Comparison of ENCODE assay signal across 8 cellular contexts in the genomic region with DNA sequence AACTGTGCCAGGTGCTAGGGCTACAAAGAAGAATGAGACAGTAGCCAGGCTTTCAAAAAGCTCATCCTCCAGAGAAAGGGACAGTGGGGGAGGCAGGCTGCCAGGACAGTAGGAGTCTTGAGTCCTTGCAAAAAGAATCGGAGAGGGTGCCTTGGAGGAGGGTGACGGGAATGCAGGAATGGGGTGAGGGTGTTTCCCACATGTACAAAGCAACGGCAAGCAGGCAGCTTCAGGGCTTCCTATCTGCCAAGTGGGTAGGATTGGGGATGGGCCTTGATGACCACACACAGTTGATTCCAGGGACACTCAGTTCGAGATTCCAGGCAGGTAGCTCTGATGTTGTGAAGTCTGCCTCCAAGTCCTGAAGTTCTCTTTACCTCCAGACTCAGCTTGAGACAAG. TPM values are rescaled to one million over a fixed set of nuclear protein-coding genes. Genes with fewer than 3 reads are reported as not detected.
DNase-seq lines count a peak whose midpoint lies in the region; ATAC-seq and TF ChIP-seq lines count a peak whose summit lies in the region.

No MANE protein-coding gene starts in this region.

- no peaks in the 10 kb centered on the region for H3K9me2 ChIP-seq in SK-N-SH

- no peak for TF ChIP-seq EP300 in SK-N-SH (IDR thresholded peaks at IDR 0.05; ENCODE audit: borderline replicate concordance in 1 of 2, low read depth in 1 of 2, low read length in 1 of 2)
- TF ChIP-seq EP300 in ovary (IDR thresholded peaks at IDR 0.05): no peak

- no peak overlapping the region for H3K9ac ChIP-seq in SK-N-SH

- no peak overlapping the region; a peak in 1 of 4 replicates for H3K4me3 ChIP-seq in SK-N-SH (ENCODE audit: low read depth in 2 of 2, low read length in 1 of 2)
- peak overlapping the region; percentile 65 for H3K4me3 ChIP-seq in thymus (ENCODE audit: low read length)
- no peak overlapping the region for H3K4me3 ChIP-seq in ovary

- H2AFZ ChIP-seq in SK-N-SH (ENCODE audit: low read depth): no peak overlapping the region

- 72% methylated on average over 4 of the region's 4 CpGs for WGBS in SK-N-SH (ENCODE audit: low lambda C conversion rate)
- 52% methylated on average over 4 of the region's 4 CpGs for WGBS in thymus
- WGBS in ovary, 3 donors: 55 to 59% (median 57%) methylated on average over 4 of the region's 4 CpGs

- TF ChIP-seq RAD21 in SK-N-SH (IDR thresholded peaks at IDR 0.05; ENCODE audit: low read length): no peak

- peaks cover 7% of the 10 kb centered on the region for H3F3A ChIP-seq in SK-N-SH (replicated peaks; ENCODE audit: insufficient read depth)

- H3K4me1 ChIP-seq in SK-N-SH (ENCODE audit: control insufficient read depth in 1 of 2, insufficient read depth in 2 of 2, low read depth in 1 of 2, low read length in 1 of 2) (peaks cover 4 to 8% of the 10 kb centered on the region in 2 experiments; a peak in 2 of 4 replicates), thymus (ENCODE audit: control insufficient read depth, insufficient read depth, low read length) (peaks cover 11% of the 10 kb centered on the region), ovary (ENCODE audit: insufficient read depth) (peaks cover 2% of the 10 kb centered on the region)

- H3K27me3 ChIP-seq in SK-N-SH (ENCODE audit: insufficient read depth) (no peaks in the 10 kb centered on the region), thymus (ENCODE audit: control insufficient read depth, insufficient read depth) (no peaks in the 10 kb centered on the region), ovary (no peaks in the 10 kb centered on the region)

- H3K27ac ChIP-seq in SK-N-SH (ENCODE audit: low read depth in 2 of 2, low read length in 1 of 2) (no peak overlapping the region), thymus (ENCODE audit: low read depth) (no peak overlapping the region), ovary (no peak overlapping the region)

- no peak for TF ChIP-seq POLR2A in ovary (IDR thresholded peaks at IDR 0.05)

- H3K79me2 ChIP-seq in SK-N-SH (ENCODE audit: insufficient read depth): no peaks in the 10 kb centered on the region

- peak overlapping the region; percentile 87 for H3K4me3 Mint-ChIP-seq in activated naive CD4-positive, alpha-beta T cell treated with anti-CD3 and anti-CD28 coated beads, Interleukin-2, amount 10 ng/mL, durations not matched to agents 7 days and 5 days
- H3K4me3 Mint-ChIP-seq in immature natural killer cell: peak overlapping the region; percentile 87 to 93 (median 89)

- H3K36me3 ChIP-seq in SK-N-SH (replicated peaks in 1 of 2; ENCODE audit: control insufficient read depth in 1 of 2, insufficient read depth in 2 of 2, low read length in 1 of 2) (no peaks in the 10 kb centered on the region), thymus (ENCODE audit: control insufficient read depth, insufficient read depth) (no peaks in the 10 kb centered on the region), ovary (no peaks in the 10 kb centered on the region)

- H3K27me3 Mint-ChIP-seq in activated naive CD4-positive, alpha-beta T cell treated with anti-CD3 and anti-CD28 coated beads, Interleukin-2, amount 10 ng/mL, durations not matched to agents 7 days and 5 days: peaks cover 9% of the 10 kb centered on the region
- peaks cover 10 to 22% (median 18%) of the 10 kb centered on the region in 3 donors for H3K27me3 Mint-ChIP-seq in immature natural killer cell (ENCODE audit: low read depth in 3 of 3)

- DNase-seq in activated naive CD4-positive, alpha-beta T cell treated with anti-CD3 and anti-CD28 coated beads, Interleukin-2, amount 10 ng/mL, durations not matched to agents 7 days and 5 days: no peak
- no peak for DNase-seq in activated naive CD4-positive, alpha-beta T cell treated with anti-CD3 and anti-CD28 coated beads, Interleukin-2, amount 50 U/mL, for 16 hours
- DNase-seq in SK-N-SH: no peak
- DNase-seq in immature natural killer cell: no peak
- DNase-seq in ovary: no peak
- no peak for DNase-seq in GM19240 (ENCODE audit: insufficient read length, low spot score)

- POLR2A ChIA-PET in SK-N-SH (lab: Yijun Ruan, JAX): no interaction called here

- H3K9me3 Mint-ChIP-seq in activated naive CD4-positive, alpha-beta T cell treated with anti-CD3 and anti-CD28 coated beads, Interleukin-2, amount 10 ng/mL, durations not matched to agents 7 days and 5 days: no peaks in the 10 kb centered on the region
- no peaks in the 10 kb centered on the region for H3K9me3 Mint-ChIP-seq in immature natural killer cell

- peak overlapping the region; percentile 87; the same call in 1 of the 2 replicates for H3K4me2 ChIP-seq in SK-N-SH

- H3K9me3 ChIP-seq in SK-N-SH (no peaks in the 10 kb centered on the region), thymus (ENCODE audit: control insufficient read depth) (no peaks in the 10 kb centered on the region), ovary (no peaks in the 10 kb centered on the region)

- H3K36me3 Mint-ChIP-seq in activated naive CD4-positive, alpha-beta T cell treated with anti-CD3 and anti-CD28 coated beads, Interleukin-2, amount 10 ng/mL, durations not matched to agents 7 days and 5 days: no peaks in the 10 kb centered on the region
- no peaks in the 10 kb centered on the region for H3K36me3 Mint-ChIP-seq in immature natural killer cell

- TF ChIP-seq CTCF in SK-N-SH (IDR thresholded peaks at IDR 0.05): no peak
- no peak for TF ChIP-seq CTCF in ovary (IDR thresholded peaks at IDR 0.05)

- CTCF ChIA-PET in activated naive CD4-positive, alpha-beta T cell treated with anti-CD3 and anti-CD28 coated beads, Interleukin-2, amount 10 ng/mL, durations not matched to agents 7 days and 5 days (lab: Charles Lee): interaction anchor here (0.8 to 4.1 kb wide), 26 partner anchors 9 to 652 kb away, joined by 3 to 80 read pairs (median 6); a partner anchor contains a TSS
- CTCF ChIA-PET in SK-N-SH (lab: Yijun Ruan, JAX): interaction anchor here (0.8 to 4.9 kb wide), 37 partner anchors 9 to 279 kb away, joined by 3 to 63 read pairs (median 7); a partner anchor contains a TSS

- intact Hi-C loops in ovary (cut with DNase I): loop anchor here in 1 of 4 donors (10.0 kb wide), 1 partner anchor 175 kb away; no protein-coding TSS in a partner anchor

- H3K27ac Mint-ChIP-seq in activated naive CD4-positive, alpha-beta T cell treated with anti-CD3 and anti-CD28 coated beads, Interleukin-2, amount 10 ng/mL, durations not matched to agents 7 days and 5 days: peak overlapping the region; percentile 98
- H3K27ac Mint-ChIP-seq in immature natural killer cell: no peak overlapping the region

- H4K20me1 ChIP-seq in SK-N-SH (ENCODE audit: insufficient read depth): no peaks in the 10 kb centered on the region

- ATAC-seq in HG02588 (IDR thresholded peaks at IDR 0.05; ENCODE audit: unreplicated experiment): no peak

- peaks cover 27% of the 10 kb centered on the region for H3K4me1 Mint-ChIP-seq in activated naive CD4-positive, alpha-beta T cell treated with anti-CD3 and anti-CD28 coated beads, Interleukin-2, amount 10 ng/mL, durations not matched to agents 7 days and 5 days
- peaks cover 14 to 21% of the 10 kb centered on the region in 2 donors for H3K4me1 Mint-ChIP-seq in immature natural killer cell

TF ChIP-seq in SK-N-SH, 30 proteins besides CTCF, POLR2A, EP300 and RAD21 (continues in another document):
- no peak for TF ChIP-seq TAF1 (IDR thresholded peaks at IDR 0.05; ENCODE audit: borderline replicate concordance, low read depth, low read length)
- no peak for TF ChIP-seq FOSL2 (IDR thresholded peaks at IDR 0.05; ENCODE audit: borderline replicate concordance, low read depth)
- TF ChIP-seq, protein P1, sequence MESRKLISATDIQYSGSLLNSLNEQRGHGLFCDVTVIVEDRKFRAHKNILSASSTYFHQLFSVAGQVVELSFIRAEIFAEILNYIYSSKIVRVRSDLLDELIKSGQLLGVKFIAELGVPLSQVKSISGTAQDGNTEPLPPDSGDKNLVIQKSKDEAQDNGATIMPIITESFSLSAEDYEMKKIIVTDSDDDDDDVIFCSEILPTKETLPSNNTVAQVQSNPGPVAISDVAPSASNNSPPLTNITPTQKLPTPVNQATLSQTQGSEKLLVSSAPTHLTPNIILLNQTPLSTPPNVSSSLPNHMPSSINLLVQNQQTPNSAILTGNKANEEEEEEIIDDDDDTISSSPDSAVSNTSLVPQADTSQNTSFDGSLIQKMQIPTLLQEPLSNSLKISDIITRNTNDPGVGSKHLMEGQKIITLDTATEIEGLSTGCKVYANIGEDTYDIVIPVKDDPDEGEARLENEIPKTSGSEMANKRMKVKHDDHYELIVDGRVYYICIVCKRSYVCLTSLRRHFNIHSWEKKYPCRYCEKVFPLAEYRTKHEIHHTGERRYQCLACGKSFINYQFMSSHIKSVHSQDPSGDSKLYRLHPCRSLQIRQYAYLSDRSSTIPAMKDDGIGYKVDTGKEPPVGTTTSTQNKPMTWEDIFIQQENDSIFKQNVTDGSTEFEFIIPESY (IDR thresholded peaks at IDR 0.05; ENCODE audit: borderline replicate concordance, low read depth): no peak
- TF ChIP-seq TEAD4 (IDR thresholded peaks at IDR 0.05; ENCODE audit: borderline replicate concordance, insufficient read depth): no peak
- no peak for TF ChIP-seq NFIC (IDR thresholded peaks at IDR 0.05; ENCODE audit: borderline replicate concordance)
- no peak for TF ChIP-seq MEF2A (IDR thresholded peaks at IDR 0.05; ENCODE audit: borderline replicate concordance, low read depth)
- no peak for TF ChIP-seq SMC3 (IDR thresholded peaks at IDR 0.05; ENCODE audit: low read depth, low read length)
- TF ChIP-seq, protein P2, sequence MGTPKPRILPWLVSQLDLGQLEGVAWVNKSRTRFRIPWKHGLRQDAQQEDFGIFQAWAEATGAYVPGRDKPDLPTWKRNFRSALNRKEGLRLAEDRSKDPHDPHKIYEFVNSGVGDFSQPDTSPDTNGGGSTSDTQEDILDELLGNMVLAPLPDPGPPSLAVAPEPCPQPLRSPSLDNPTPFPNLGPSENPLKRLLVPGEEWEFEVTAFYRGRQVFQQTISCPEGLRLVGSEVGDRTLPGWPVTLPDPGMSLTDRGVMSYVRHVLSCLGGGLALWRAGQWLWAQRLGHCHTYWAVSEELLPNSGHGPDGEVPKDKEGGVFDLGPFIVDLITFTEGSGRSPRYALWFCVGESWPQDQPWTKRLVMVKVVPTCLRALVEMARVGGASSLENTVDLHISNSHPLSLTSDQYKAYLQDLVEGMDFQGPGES (IDR thresholded peaks at IDR 0.05; ENCODE audit: low read depth, low read length): no peak
- TF ChIP-seq CHD2 (IDR thresholded peaks at IDR 0.05; ENCODE audit: low read length, partially characterized antibody): no peak

RNA-seq across cellular contexts. Expression of a gene that starts 54.4 kb away (rescaled TPM):
- polyA plus RNA-seq in SK-N-SH (2012; rRNA removed) (1.6 and 1.7 TPM in 2 replicates), immature natural killer cell (1 to 10 TPM in 1 of 3 donors, under 1 TPM in 2; 0.68 to 1.7 (median 0.83) TPM), thymus (14.0 TPM), ovary (1 to 10 TPM; 1.5 to 2.6 TPM)
- 1.6 and 1.9 TPM in 2 replicates for polyA plus RNA-seq in SK-N-SH (2012; cell fraction: cytosol; rRNA removed)
- 3.7 and 5.1 TPM in 2 replicates for polyA plus RNA-seq in SK-N-SH (2012; cell fraction: nucleus; rRNA removed)
- total RNA-seq in ovary: 1 to 10 TPM; 2.4 to 6.0 (median 3.3) TPM

RNA-seq across cellular contexts. Expression of a gene that starts 54.6 kb away (rescaled TPM):
- polyA plus RNA-seq in SK-N-SH (2012; rRNA removed) (2.4 and 2.8 TPM in 2 replicates), immature natural killer cell (1 to 10 TPM; 5.1 to 5.5 (median 5.3) TPM), thymus (15.8 TPM), ovary (1 to 10 TPM; 3.0 to 5.0 TPM)
- polyA plus RNA-seq in SK-N-SH (2012; cell fraction: cytosol; rRNA removed): 1.9 and 2.0 TPM in 2 replicates
- polyA plus RNA-seq in SK-N-SH (2012; cell fraction: nucleus; rRNA removed): 13.8 and 15.7 TPM in 2 replicates
- total RNA-seq in ovary: 10 to 100 TPM in 6 of 7 donors, 1 to 10 TPM in 1; 8.5 to 16.4 (median 11.8) TPM
